33 cellular contexts compared by ENCODE assay signal in the genomic region with DNA sequence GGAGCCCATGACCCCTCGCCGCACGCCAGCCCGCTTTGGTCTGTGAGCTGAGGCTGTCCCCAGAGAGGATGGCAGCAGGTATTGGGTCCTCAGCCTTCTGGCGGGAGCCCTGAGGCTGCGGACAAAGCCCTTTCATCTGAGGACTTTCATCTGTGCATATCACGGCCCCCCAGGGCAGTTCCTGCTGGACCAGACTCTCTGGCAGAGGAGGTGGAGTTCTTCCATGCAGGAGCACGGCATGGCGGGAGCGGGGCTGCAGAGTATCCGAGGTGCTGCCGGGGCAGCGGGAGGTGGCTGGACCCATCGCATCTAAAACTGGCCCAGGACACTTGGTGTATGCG. TPM values are rescaled to one million over a fixed set of nuclear protein-coding genes. Genes with fewer than 3 reads are reported as not detected.
"Had no signal": no experiment of that assay in that cellular context is flagged by ENCODE, and none has a peak within 500 bp of the region (broad histone marks: within the 10 kb centered on the region; RNA-seq: fewer than 3 reads in every experiment).

No MANE protein-coding gene starts in this region.

- H3K4me1 Mint-ChIP-seq: activated naive CD4-positive, alpha-beta T cell treated with anti-CD3 and anti-CD28 coated beads, Interleukin-2, amount 10 ng/mL, durations not matched to agents 7 days and 5 days; natural killer cell; stimulated activated memory B cell treated with anti-CD40 and anti-IgM and Interleukin-4, amounts not matched to agents 10 μg/mL and 1 μg/mL and 100 μg/mL, for 72 hours had no signal

- H3K4me3 ChIP-seq: gastroesophageal sphincter, hepatocyte, ovary, prostate gland, skin epidermis, stomach, tibial artery, upper lobe of right lung had no signal

- H3K27ac Mint-ChIP-seq: activated naive CD4-positive, alpha-beta T cell treated with anti-CD3 and anti-CD28 coated beads, Interleukin-2, amount 10 ng/mL, durations not matched to agents 7 days and 5 days; activated T-cell treated with anti-CD3 and anti-CD28 coated beads, Interleukin-2, amount 50 U/mL, for 24 hours; natural killer cell; stimulated activated memory B cell treated with anti-CD40 and anti-IgM and Interleukin-4, amounts not matched to agents 10 μg/mL and 1 μg/mL and 100 μg/mL, for 72 hours had no signal

- DNase-seq: activated CD4-positive, alpha-beta T cell treated with anti-CD3 and anti-CD28 coated beads for 4 hours; activated CD4-positive, alpha-beta T cell treated with anti-CD3 and anti-CD28 coated beads, Interleukin-2, amount 50 U/mL, for 4 hours; activated CD8-positive, alpha-beta memory T cell treated with anti-CD3 and anti-CD28 coated beads, Interleukin-2, amount 50 U/mL, for 4 hours; activated gamma-delta T cell; activated naive CD4-positive, alpha-beta T cell treated with anti-CD3 and anti-CD28 coated beads, Interleukin-2, amount 10 ng/mL, durations not matched to agents 7 days and 5 days; activated T-cell treated with anti-CD3 and anti-CD28 coated beads, Interleukin-2, amount 50 U/mL, for 24 hours; amygdala; caudate nucleus; cortex of kidney; effector memory CD8-positive, alpha-beta T cell; islet precursor cell; left cardiac atrium; midbrain; natural killer cell; ovary; retina; stimulated activated CD4-positive, alpha-beta T cell treated with anti-CD3 and anti-CD28 coated beads, Interleukin-1b, Interleukin-23, amount 100 ng/mL, for 48 hours; stimulated activated CD4-positive, alpha-beta T cell treated with anti-CD3 and anti-CD28 coated beads, Interleukin-4, amount 100 ng/mL, for 4 hours; stomach; tibial artery; upper lobe of right lung had no signal

- H3K79me2 ChIP-seq: hepatocyte had no signal

- H3K4me1 ChIP-seq: gastroesophageal sphincter, prostate gland, stomach, tibial artery, upper lobe of right lung had no signal

- H3K27ac ChIP-seq: gastroesophageal sphincter, hepatocyte, ovary, prostate gland, skin epidermis, stomach, tibial artery, upper lobe of right lung, VCaP had no signal

- H3K4me2 ChIP-seq: hepatocyte had no signal

- H3K27me3 Mint-ChIP-seq: activated naive CD4-positive, alpha-beta T cell treated with anti-CD3 and anti-CD28 coated beads, Interleukin-2, amount 10 ng/mL, durations not matched to agents 7 days and 5 days; activated T-cell treated with anti-CD3 and anti-CD28 coated beads, Interleukin-2, amount 50 U/mL, for 24 hours; effector memory CD8-positive, alpha-beta T cell; stimulated activated memory B cell treated with anti-CD40 and anti-IgM and Interleukin-4, amounts not matched to agents 10 μg/mL and 1 μg/mL and 100 μg/mL, for 72 hours had no signal

- H3K9me3 Mint-ChIP-seq: activated naive CD4-positive, alpha-beta T cell treated with anti-CD3 and anti-CD28 coated beads, Interleukin-2, amount 10 ng/mL, durations not matched to agents 7 days and 5 days; activated T-cell treated with anti-CD3 and anti-CD28 coated beads, Interleukin-2, amount 50 U/mL, for 24 hours; effector memory CD8-positive, alpha-beta T cell; natural killer cell; stimulated activated memory B cell treated with anti-CD40 and anti-IgM and Interleukin-4, amounts not matched to agents 10 μg/mL and 1 μg/mL and 100 μg/mL, for 72 hours had no signal

- H3K4me3 Mint-ChIP-seq: activated naive CD4-positive, alpha-beta T cell treated with anti-CD3 and anti-CD28 coated beads, Interleukin-2, amount 10 ng/mL, durations not matched to agents 7 days and 5 days; activated T-cell treated with anti-CD3 and anti-CD28 coated beads, Interleukin-2, amount 50 U/mL, for 24 hours; effector memory CD8-positive, alpha-beta T cell; natural killer cell; stimulated activated memory B cell treated with anti-CD40 and anti-IgM and Interleukin-4, amounts not matched to agents 10 μg/mL and 1 μg/mL and 100 μg/mL, for 72 hours had no signal

- H2AFZ ChIP-seq: hepatocyte had no signal

- H3K27me3 ChIP-seq: gastroesophageal sphincter, hepatocyte, ovary, stomach, tibial artery, upper lobe of right lung had no signal

- ATAC-seq: effector memory CD8-positive, alpha-beta T cell; gastroesophageal sphincter; left cardiac atrium; natural killer cell; sciatic nerve; stimulated activated memory B cell treated with anti-CD40 and anti-IgM and Interleukin-4, amounts not matched to agents 10 μg/mL and 1 μg/mL and 100 μg/mL, for 72 hours; upper lobe of right lung had no signal

- H3K9me3 ChIP-seq: gastroesophageal sphincter, ovary, prostate gland, stomach, tibial artery, upper lobe of right lung had no signal

RNA-seq across cellular contexts. Expression of gene HPR, which starts 49.4 kb away (rescaled TPM):
- total RNA-seq: activated CD8-positive, alpha-beta memory T cell treated with anti-CD3 and anti-CD28 coated beads for 36 hours; chondrocyte; fibroblast of lung; fibroblast of villous mesenchyme; natural killer cell; T-helper 1 cell treated with Interleukin-12 subunit alpha and Interleukin-12 subunit beta and Interleukin-4 antibody, amounts not matched to agents 30 ng/mL and 1 ng/mL, for 36 hours had no signal

RNA-seq across cellular contexts. Expression of gene HP, which starts 58.1 kb away (rescaled TPM):
- total RNA-seq: activated CD8-positive, alpha-beta memory T cell treated with anti-CD3 and anti-CD28 coated beads for 36 hours; chondrocyte; fibroblast of lung; fibroblast of villous mesenchyme; T-helper 1 cell treated with Interleukin-12 subunit alpha and Interleukin-12 subunit beta and Interleukin-4 antibody, amounts not matched to agents 30 ng/mL and 1 ng/mL, for 36 hours had no signal
- polyA plus RNA-seq: fibroblast of lung had no signal
